In the genomic region with DNA sequence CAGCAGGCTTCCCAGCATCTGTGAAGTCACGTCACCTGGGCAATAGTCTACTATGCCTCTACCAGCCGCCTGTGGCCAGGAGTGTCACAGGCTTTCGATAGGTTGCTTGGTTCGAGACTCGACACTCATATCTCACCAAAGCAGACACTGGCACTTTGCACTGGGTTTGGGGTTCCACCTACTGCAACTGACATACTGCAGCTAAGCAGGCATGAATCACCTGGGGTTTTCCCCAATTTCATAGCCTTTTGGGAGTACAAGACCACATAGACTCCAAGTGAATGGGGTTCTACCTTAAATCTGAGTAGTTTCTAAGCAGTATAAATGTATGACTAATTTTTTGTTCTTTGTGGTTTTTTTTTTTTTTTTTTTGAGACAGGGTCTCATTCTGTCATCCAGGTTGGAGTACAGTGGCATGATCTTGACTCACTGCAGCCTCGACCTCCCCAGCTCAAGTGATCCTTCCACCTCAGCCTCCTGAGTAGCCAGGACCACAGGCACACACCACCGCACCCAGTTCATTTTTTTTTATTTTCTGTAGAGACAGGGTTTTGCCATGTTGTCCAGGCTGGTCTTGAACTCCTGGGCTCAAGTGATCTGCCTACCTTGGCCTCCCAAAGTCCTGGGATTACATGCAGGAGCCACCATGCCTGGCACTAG, we compare ENCODE assay signal across 8 cellular contexts. TPM values are rescaled to one million over a fixed set of nuclear protein-coding genes. Genes with fewer than 3 reads are reported as not detected.
DNase-seq lines count a peak whose midpoint lies in the region; ATAC-seq and TF ChIP-seq lines count a peak whose summit lies in the region.

No MANE protein-coding gene starts in this region.

- H3K9me3 Mint-ChIP-seq in naive thymus-derived CD4-positive, alpha-beta T cell, result no peaks in the 10 kb centered on the region

- H3K4me1 Mint-ChIP-seq in naive thymus-derived CD4-positive, alpha-beta T cell, result peaks cover 0 to 23% (median 16%) of the 10 kb centered on the region in 7 donors

- H3K27me3 Mint-ChIP-seq in naive thymus-derived CD4-positive, alpha-beta T cell, result peaks cover 0 to 19% (median 0%) of the 10 kb centered on the region in 5 donors

- no peaks in the 10 kb centered on the region for H3K27me3 ChIP-seq in naive thymus-derived CD4-positive, alpha-beta T cell (ENCODE audit: control insufficient read depth in 2 of 2, insufficient read depth in 2 of 2, low read length in 2 of 2)

- peaks cover 0 to 18% (median 4%) of the 10 kb centered on the region in 5 donors for H3K36me3 Mint-ChIP-seq in naive thymus-derived CD4-positive, alpha-beta T cell

- no peak for TF ChIP-seq CTCF in GM13977 (IDR thresholded peaks at IDR 0.05; ENCODE audit: extremely low read depth, insufficient read depth, missing control alignments)

- no peak overlapping the region for H3K27ac ChIP-seq in naive thymus-derived CD4-positive, alpha-beta T cell (ENCODE audit: low read depth, low read length)

- in situ Hi-C loops in GM13977 (cut with MboI; ENCODE audit: low pct_unique_long_range_greater_than_20kb, low sequenced_read_pairs, unreplicated experiment), result no loop called here

- H3K4me3 ChIP-seq in naive thymus-derived CD4-positive, alpha-beta T cell (ENCODE audit: low read length), result no peak overlapping the region

- ATAC-seq in HG02678 (IDR thresholded peaks at IDR 0.05; ENCODE audit: unreplicated experiment), result peak; percentile 78
- ATAC-seq in naive thymus-derived CD4-positive, alpha-beta T cell, result peak; percentile 45

- intact Hi-C loops in naive thymus-derived CD4-positive, alpha-beta T cell (cut with micrococcal nuclease), result loop anchor here (2.0 to 5.0 kb wide), 2 partner anchors 23 to 98 kb away; no protein-coding TSS in a partner anchor

- POLR2A ChIA-PET in naive thymus-derived CD4-positive, alpha-beta T cell (lab: Charles Lee), result interaction anchor here (0.6 to 0.8 kb wide), 2 partner anchors 188 to 579 kb away, joined by 3 to 4 read pairs; no protein-coding TSS in a partner anchor

- H3K4me1 ChIP-seq in naive thymus-derived CD4-positive, alpha-beta T cell (ENCODE audit: control insufficient read depth in 2 of 2, insufficient read depth in 2 of 2, low read length in 2 of 2), result no peaks in the 10 kb centered on the region

- peaks cover 0 to 7% (median 0%) of the 10 kb centered on the region in 3 experiments for H3K36me3 ChIP-seq in naive thymus-derived CD4-positive, alpha-beta T cell (ENCODE audit: control insufficient read depth in 2 of 3, insufficient read depth in 3 of 3, low read length in 3 of 3)

- DNase-seq in GM13977 (ENCODE audit: low spot score), result peak; percentile 65
- DNase-seq in activated CD4-positive, alpha-beta T cell treated with anti-CD3 and anti-CD28 coated beads, Interleukin-2, amount 50 U/mL, for 48 hours, result peak; percentile 73 to 82
- DNase-seq in naive thymus-derived CD4-positive, alpha-beta T cell, result peak in 1 of 9 donors; percentile 63
- DNase-seq in cortex of kidney (lab: John Stamatoyannopoulos, UW), result no peak
- DNase-seq in NCI-H446 (lab: John Stamatoyannopoulos, UW), result no peak
- no peak for DNase-seq in amygdala (lab: John Stamatoyannopoulos, UW)
- no peak for DNase-seq in NCI-H1436 (lab: John Stamatoyannopoulos, UW)

- no peak overlapping the region for H3K4me3 Mint-ChIP-seq in naive thymus-derived CD4-positive, alpha-beta T cell

- CTCF ChIA-PET in naive thymus-derived CD4-positive, alpha-beta T cell (lab: Charles Lee), result no interaction called here

- peak overlapping the region in 4 of 9 donors; percentile 22 to 67 (median 56) for H3K27ac Mint-ChIP-seq in naive thymus-derived CD4-positive, alpha-beta T cell

- H3K9me3 ChIP-seq in naive thymus-derived CD4-positive, alpha-beta T cell (ENCODE audit: control insufficient read depth in 2 of 3, low read length in 3 of 3), result no peaks in the 10 kb centered on the region

RNA-seq across cellular contexts. Expression of a gene that starts 32.1 kb away (rescaled TPM):
- 10 to 100 TPM; 15.5 to 21.2 (median 16.7) TPM for total RNA-seq in naive thymus-derived CD4-positive, alpha-beta T cell
- 10 to 100 TPM; 13.1 to 27.5 TPM for polyA plus RNA-seq in naive thymus-derived CD4-positive, alpha-beta T cell

RNA-seq across cellular contexts. Expression of a gene that starts 32.2 kb away (rescaled TPM):
- 10 to 100 TPM in 1 of 5 experiments, 1 to 10 TPM in 4; 3.7 to 10.1 (median 4.8) TPM for total RNA-seq in naive thymus-derived CD4-positive, alpha-beta T cell
- 1 to 10 TPM; 3.0 to 5.3 TPM for polyA plus RNA-seq in naive thymus-derived CD4-positive, alpha-beta T cell

RNA-seq across cellular contexts. Expression of a gene that starts 52.4 kb away (rescaled TPM):
- total RNA-seq in naive thymus-derived CD4-positive, alpha-beta T cell, result 10 to 100 TPM in 1 of 5 experiments, 1 to 10 TPM in 4; 2.6 to 14.8 (median 4.9) TPM
- 1 to 10 TPM; 2.0 to 7.1 TPM for polyA plus RNA-seq in naive thymus-derived CD4-positive, alpha-beta T cell

Comparison
In these comparisons a context has a peak if more than half of its experiments do, and no peak if none do; other contexts are left out.
1. DNase-seq: peak in GM13977 (single experiment) and activated CD4-positive, alpha-beta T cell treated with anti-CD3 and anti-CD28 coated beads, Interleukin-2, amount 50 U/mL, for 48 hours (2 of 2); none in cortex of kidney (single experiment), NCI-H446 (0 of 2), amygdala (0 of 56) and NCI-H1436 (single experiment).